In the genomic region with DNA sequence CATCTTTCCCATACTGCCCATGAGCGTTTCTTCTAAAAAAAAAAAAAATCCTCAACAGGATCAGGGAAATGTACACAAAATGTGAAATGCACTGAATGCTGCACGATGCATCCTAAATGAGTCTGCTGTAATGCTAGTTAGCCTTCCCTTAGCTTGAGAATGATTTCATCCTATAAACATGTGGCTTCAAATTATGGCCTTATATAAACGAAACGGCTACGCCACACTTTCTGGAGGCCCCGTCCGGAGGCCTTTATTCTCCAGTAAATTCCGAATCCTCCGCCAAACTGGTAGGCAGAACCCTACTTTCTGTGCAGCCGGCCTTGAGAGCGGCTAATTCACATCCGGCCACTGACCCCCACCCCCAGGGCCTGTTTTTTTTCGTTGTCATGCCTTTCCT, we compare ENCODE assay signal across 10 cellular contexts. TPM values are rescaled to one million over a fixed set of nuclear protein-coding genes. Genes with fewer than 3 reads are reported as not detected.
A peak's percentile ranks its signal among the peaks of the same experiment; 100 is the strongest.
DNase-seq lines count a peak whose midpoint lies in the region; ATAC-seq and TF ChIP-seq lines count a peak whose summit lies in the region.
"Had no signal": no experiment of that assay in that cellular context is flagged by ENCODE, and none has a peak within 500 bp of the region (broad histone marks: within the 10 kb centered on the region; RNA-seq: fewer than 3 reads in every experiment).

No MANE protein-coding gene starts in this region.

- no peak overlapping the region for H3K27ac ChIP-seq in CD4-positive, alpha-beta T cell (ENCODE audit: low read depth, low read length)

- intact Hi-C loops in CD4-positive, alpha-beta T cell (cut with DNase I, micrococcal nuclease) = no loop called here
- intact Hi-C loops in activated CD8-positive, alpha-beta T cell treated with anti-CD3 and anti-CD28 coated beads for 36 hours (cut with micrococcal nuclease) = no loop called here

- peaks cover 24% of the 10 kb centered on the region for H3K4me1 ChIP-seq in skeletal muscle satellite cell (ENCODE audit: control insufficient read depth, insufficient read depth, low read length)

- CTCF ChIA-PET in CD4-positive, alpha-beta T cell (lab: Charles Lee) = interaction anchor here (1.5 kb wide), 1 partner anchor 9 kb away, joined by 5 read pairs; no protein-coding TSS in a partner anchor
- CTCF ChIA-PET in activated CD8-positive, alpha-beta T cell treated with anti-CD3 and anti-CD28 coated beads for 36 hours (lab: Charles Lee) = no interaction called here

- H3K9ac ChIP-seq in skeletal muscle satellite cell (ENCODE audit: low read depth, low read length) = peak overlapping the region; percentile 44

- peak overlapping the region; percentile 33 for H3K4me2 ChIP-seq in skeletal muscle satellite cell (ENCODE audit: low read length)

- peaks cover 36% of the 10 kb centered on the region for H3K36me3 Mint-ChIP-seq in CD4-positive, alpha-beta T cell (ENCODE audit: low read depth)
- H3K36me3 Mint-ChIP-seq in activated CD8-positive, alpha-beta T cell treated with anti-CD3 and anti-CD28 coated beads for 36 hours (ENCODE audit: low read depth) = peaks cover 14% of the 10 kb centered on the region

- H3K4me3 ChIP-seq in WI38 (ENCODE audit: low read depth, low read length) = peak overlapping the region; percentile 27
- H3K4me3 ChIP-seq in fibroblast of the aortic adventitia (ENCODE audit: low read depth, low read length) = no peak overlapping the region
- no peak overlapping the region for H3K4me3 ChIP-seq in skeletal muscle satellite cell (ENCODE audit: low read length)

- H3K36me3 ChIP-seq in skeletal muscle satellite cell (ENCODE audit: insufficient read depth, low read length) = peaks cover 15% of the 10 kb centered on the region

- no peak overlapping the region for H3K4me3 Mint-ChIP-seq in CD4-positive, alpha-beta T cell
- H3K4me3 Mint-ChIP-seq in activated CD8-positive, alpha-beta T cell treated with anti-CD3 and anti-CD28 coated beads for 36 hours = no peak overlapping the region

- no peak for DNase-seq in CD4-positive, alpha-beta T cell
- DNase-seq in fibroblast of the aortic adventitia (ENCODE audit: low read depth) (peak; percentile 73), NCI-H1048 (lab: John Stamatoyannopoulos, UW) (no peak), NCI-H2029 (lab: John Stamatoyannopoulos, UW) (no peak)
- no peak for DNase-seq in activated CD8-positive, alpha-beta T cell treated with anti-CD3 and anti-CD28 coated beads for 36 hours
- DNase-seq: activated CD8-positive, alpha-beta memory T cell treated with anti-CD3 and anti-CD28 coated beads, Interleukin-2, amount 50 U/mL, for 4 hours; NCI-H2081 had no signal

- peaks cover 53% of the 10 kb centered on the region for H3K4me1 Mint-ChIP-seq in CD4-positive, alpha-beta T cell (ENCODE audit: low read depth)
- H3K4me1 Mint-ChIP-seq in activated CD8-positive, alpha-beta T cell treated with anti-CD3 and anti-CD28 coated beads for 36 hours (ENCODE audit: low read depth) = peaks cover 40% of the 10 kb centered on the region

- no peaks in the 10 kb centered on the region for H3K27me3 ChIP-seq in CD4-positive, alpha-beta T cell (ENCODE audit: control insufficient read depth, insufficient read depth, low read length)
- H3K27me3 ChIP-seq in skeletal muscle satellite cell (ENCODE audit: control insufficient read depth, insufficient read depth, low read length) = no peaks in the 10 kb centered on the region

- ATAC-seq in CD4-positive, alpha-beta T cell (ENCODE audit: poor library complexity) = no peak
- no peak for ATAC-seq in activated CD8-positive, alpha-beta T cell treated with anti-CD3 and anti-CD28 coated beads for 36 hours
- ATAC-seq in HG03354 (IDR thresholded peaks at IDR 0.05; ENCODE audit: poor library complexity, severe bottlenecking, unreplicated experiment) = no peak

- POLR2A ChIA-PET in CD4-positive, alpha-beta T cell (lab: Charles Lee) = interaction anchor here (0.6 kb wide), 1 partner anchor 28 kb away, joined by 4 read pairs; no protein-coding TSS in a partner anchor
- POLR2A ChIA-PET in activated CD8-positive, alpha-beta T cell treated with anti-CD3 and anti-CD28 coated beads for 36 hours (lab: Charles Lee) = interaction anchor here (0.9 kb wide), 1 partner anchor 13 kb away, joined by 3 read pairs; no protein-coding TSS in a partner anchor

- H3K9me3 Mint-ChIP-seq in CD4-positive, alpha-beta T cell = no peaks in the 10 kb centered on the region
- H3K9me3 Mint-ChIP-seq in activated CD8-positive, alpha-beta T cell treated with anti-CD3 and anti-CD28 coated beads for 36 hours = no peaks in the 10 kb centered on the region

- no peaks in the 10 kb centered on the region for H3K27me3 Mint-ChIP-seq in CD4-positive, alpha-beta T cell
- no peaks in the 10 kb centered on the region for H3K27me3 Mint-ChIP-seq in activated CD8-positive, alpha-beta T cell treated with anti-CD3 and anti-CD28 coated beads for 36 hours

- no peak for TF ChIP-seq CTCF in CD4-positive, alpha-beta T cell (IDR thresholded peaks at IDR 0.05)
- no peak for TF ChIP-seq CTCF in WI38 (IDR thresholded peaks at IDR 0.05; ENCODE audit: low read depth, low read length)
- no peak for TF ChIP-seq CTCF in fibroblast of the aortic adventitia (IDR thresholded peaks at IDR 0.05; ENCODE audit: insufficient read depth, low read length)
- TF ChIP-seq CTCF in activated CD8-positive, alpha-beta T cell treated with anti-CD3 and anti-CD28 coated beads for 36 hours (IDR thresholded peaks at IDR 0.05) = no peak

- H3K27ac Mint-ChIP-seq in CD4-positive, alpha-beta T cell = peak overlapping the region; percentile 32
- H3K27ac Mint-ChIP-seq in activated CD8-positive, alpha-beta T cell treated with anti-CD3 and anti-CD28 coated beads for 36 hours = no peak overlapping the region

- H3K9me3 ChIP-seq in CD4-positive, alpha-beta T cell (ENCODE audit: control insufficient read depth, low read length) = no peaks in the 10 kb centered on the region
- no peaks in the 10 kb centered on the region for H3K9me3 ChIP-seq in skeletal muscle satellite cell (replicated peaks; ENCODE audit: low read length)

RNA-seq across cellular contexts. Expression of gene MYO9B, which starts 13.7 kb away (rescaled TPM):
- 100 to 1,000 TPM; 176 to 184 TPM for total RNA-seq in CD4-positive, alpha-beta T cell
- total RNA-seq in fibroblast of the aortic adventitia (ENCODE audit: low replicate concordance) = 58.9 and 103 TPM in 2 replicates
- total RNA-seq in skeletal muscle satellite cell (2012; rRNA removed) = 74.3 and 77.1 TPM in 2 replicates
- 100 to 1,000 TPM; 111 to 112 TPM for total RNA-seq in activated CD8-positive, alpha-beta T cell treated with anti-CD3 and anti-CD28 coated beads for 36 hours

RNA-seq across cellular contexts. Expression of gene HAUS8, which starts 14.0 kb away (rescaled TPM):
- 10 to 100 TPM; 20.6 to 20.7 TPM for total RNA-seq in CD4-positive, alpha-beta T cell
- total RNA-seq in fibroblast of the aortic adventitia (ENCODE audit: low replicate concordance) = 0.33 and 5.2 TPM in 2 replicates
- total RNA-seq in skeletal muscle satellite cell (2012; rRNA removed) = 3.1 and 3.5 TPM in 2 replicates
- total RNA-seq in activated CD8-positive, alpha-beta T cell treated with anti-CD3 and anti-CD28 coated beads for 36 hours = 10 to 100 TPM; 40.7 to 41.9 TPM
